ENCODE assay signal across 17 cellular contexts in the genomic region with DNA sequence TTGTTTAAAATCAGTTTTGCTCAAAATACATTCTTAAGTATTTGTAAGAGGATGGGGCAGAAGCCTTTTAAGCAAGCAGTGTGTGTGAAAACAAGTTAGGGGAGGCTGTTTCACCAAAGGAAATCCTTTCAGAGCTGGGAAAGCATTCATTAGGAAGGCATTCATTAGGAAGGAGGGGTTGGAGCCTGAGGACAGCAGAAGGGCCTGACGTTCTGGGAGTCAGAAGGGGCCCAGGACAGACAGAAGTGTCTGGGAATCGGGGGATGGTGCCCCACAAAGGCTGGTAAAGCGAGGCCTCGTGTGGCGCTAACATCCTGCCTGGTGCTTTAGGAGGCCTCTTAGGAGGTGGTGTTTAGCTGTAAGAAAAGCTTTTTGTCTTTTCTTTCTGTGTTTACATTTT.
DNase-seq lines count a peak whose midpoint lies in the region; ATAC-seq and TF ChIP-seq lines count a peak whose summit lies in the region.
"Had no signal": no experiment of that assay in that cellular context is flagged by ENCODE, and none has a peak within 500 bp of the region (broad histone marks: within the 10 kb centered on the region; RNA-seq: fewer than 3 reads in every experiment).

No MANE protein-coding gene starts in this region.

- no peaks in the 10 kb centered on the region for H3K9me2 ChIP-seq in hepatocyte (replicated peaks; ENCODE audit: insufficient read depth)
- H3K9me2 ChIP-seq in PC-9 (ENCODE audit: insufficient read depth): no peaks in the 10 kb centered on the region

- H3F3A ChIP-seq in PC-9 (ENCODE audit: insufficient read depth, low read depth): no peaks in the 10 kb centered on the region

- no peak overlapping the region for H4K12ac ChIP-seq in trophoblast cell (ENCODE audit: low read depth, low read length)

- H3K4me1 ChIP-seq in heart right ventricle (peaks cover 5 to 33% (median 15%) of the 10 kb centered on the region in 9 donors), hepatocyte (ENCODE audit: insufficient read depth) (peaks cover 18% of the 10 kb centered on the region), trophoblast cell (ENCODE audit: control insufficient read depth in 1 of 2, insufficient read depth in 2 of 2, low read length in 2 of 2) (peaks cover 0 to 5% of the 10 kb centered on the region in 2 experiments), PC-9 (replicated peaks; ENCODE audit: insufficient read depth) (no peaks in the 10 kb centered on the region)
- H3K4me1 ChIP-seq: pancreas had no signal

- H2AK5ac ChIP-seq in trophoblast cell (ENCODE audit: low read length): no peak overlapping the region

- no peaks in the 10 kb centered on the region for H3K79me1 ChIP-seq in trophoblast cell (ENCODE audit: low read length)

- CTCF ChIA-PET in PC-9 (lab: Charles Lee): interaction anchor here (0.6 kb wide), 1 partner anchor 522 kb away, joined by 3 read pairs; no protein-coding TSS in a partner anchor

- no peaks in the 10 kb centered on the region for H3K9me3 ChIP-seq in heart right ventricle
- no peaks in the 10 kb centered on the region for H3K9me3 ChIP-seq in hepatocyte (ENCODE audit: low read depth)
- peaks cover 16% of the 10 kb centered on the region for H3K9me3 ChIP-seq in trophoblast cell (ENCODE audit: insufficient read depth, low read depth, low read length)
- peaks cover 5% of the 10 kb centered on the region; the same call in 1 of the 2 replicates for H3K9me3 ChIP-seq in PC-9 (ENCODE audit: insufficient read depth, low read depth)
- H3K9me3 ChIP-seq: pancreas had no signal

- no peak overlapping the region for H4K91ac ChIP-seq in trophoblast cell (ENCODE audit: low read depth, low read length)

- DNase-seq in heart right ventricle (no peak), left cardiac atrium (no peak), hepatocyte (ENCODE audit: low spot score) (no peak), trophoblast cell (no peak), LoVo (ENCODE audit: low spot score) (no peak), PC-9 (no peak)
- DNase-seq: activated gamma-delta T cell; GF-D8; NCI-H1417 treated with DMSO at 0.1 percent for 48 hours; NCI-H226; pancreas; stimulated activated CD4-positive, alpha-beta T cell treated with anti-CD3 and anti-CD28 coated beads, Interleukin-1b, Interleukin-23, amount 100 ng/mL, for 48 hours; stimulated activated CD8-positive, alpha-beta memory T cell treated with anti-CD3 and anti-CD28 coated beads, Interleukin-4, amount 100 ng/mL, for 48 hours had no signal

- H4K20me1 ChIP-seq in hepatocyte (ENCODE audit: insufficient read depth, poor library complexity, severe bottlenecking) (no peaks in the 10 kb centered on the region), PC-9 (ENCODE audit: insufficient read depth) (no peaks in the 10 kb centered on the region)

- no peak overlapping the region for H2BK12ac ChIP-seq in trophoblast cell (ENCODE audit: low read length)

- no peaks in the 10 kb centered on the region for H3K36me3 ChIP-seq in heart right ventricle
- H3K36me3 ChIP-seq in hepatocyte (replicated peaks; ENCODE audit: insufficient read depth, low read depth): no peaks in the 10 kb centered on the region
- H3K36me3 ChIP-seq in trophoblast cell (ENCODE audit: control insufficient read depth in 1 of 2, insufficient read depth in 2 of 2, low read length in 2 of 2): no peaks in the 10 kb centered on the region
- H3K36me3 ChIP-seq in PC-9 (ENCODE audit: low read depth): no peaks in the 10 kb centered on the region
- H3K36me3 ChIP-seq: pancreas had no signal

- peak in 4 of 9 donors; percentile 10 to 24 (median 22) for TF ChIP-seq CTCF in heart right ventricle (IDR thresholded peaks at IDR 0.05)
- TF ChIP-seq CTCF in hepatocyte (IDR thresholded peaks at IDR 0.05; ENCODE audit: poor library complexity): no peak
- TF ChIP-seq CTCF in PC-9 (conservative IDR thresholded peaks at IDR 0.05): no peak

- H2BK5ac ChIP-seq in trophoblast cell (ENCODE audit: low read depth, low read length, poor library complexity): no peak overlapping the region

- H2AFZ ChIP-seq in hepatocyte (no peak overlapping the region), trophoblast cell (ENCODE audit: insufficient read depth, low read length, poor library complexity) (no peak overlapping the region), PC-9 (no peak overlapping the region)

- no peak overlapping the region for H3K18ac ChIP-seq in trophoblast cell (ENCODE audit: low read length)

- peak in 7 of 8 donors; percentile 26 to 86 (median 65) for ATAC-seq in heart right ventricle
- ATAC-seq in left cardiac atrium: no peak
- ATAC-seq in GM18498 (IDR thresholded peaks at IDR 0.05; ENCODE audit: unreplicated experiment): no peak
- ATAC-seq in HG02938 (IDR thresholded peaks at IDR 0.05; ENCODE audit: unreplicated experiment): no peak

- H3K14ac ChIP-seq in trophoblast cell (ENCODE audit: low read length): no peak overlapping the region

- H2BK120ac ChIP-seq in trophoblast cell (ENCODE audit: insufficient read depth, low read length, poor library complexity): no peak overlapping the region

- BruUV-seq in PC-9 (replicated peaks; lab: Mats Ljungman, UMichigan): no TSS peak

- WGBS in heart right ventricle, 2 donors: 54 to 67% methylated on average over 5 of the region's 5 CpGs
- WGBS in hepatocyte (ENCODE audit: low lambda C conversion rate, missing lambda C conversion rate): 58% methylated on average over 5 of the region's 5 CpGs
- no CpG with 5 or more reads among the region's 5 CpGs for WGBS in trophoblast cell (ENCODE audit: extremely low coverage, insufficient coverage, insufficient read length)

- POLR2A ChIA-PET in PC-9 (lab: Charles Lee; ENCODE audit: unreplicated experiment): no interaction called here

- H3K4me2 ChIP-seq in hepatocyte: peak overlapping the region; percentile 39
- H3K4me2 ChIP-seq in trophoblast cell (ENCODE audit: low read length): no peak overlapping the region
- no peak overlapping the region for H3K4me2 ChIP-seq in PC-9
- H3K4me2 ChIP-seq: KMS-11 had no signal

- no peak overlapping the region for H3K23ac ChIP-seq in trophoblast cell (ENCODE audit: low read length)

- H3K27me3 ChIP-seq in heart right ventricle (no peaks in the 10 kb centered on the region), hepatocyte (no peaks in the 10 kb centered on the region), trophoblast cell (ENCODE audit: insufficient read depth, low read length) (no peaks in the 10 kb centered on the region), PC-9 (ENCODE audit: insufficient read depth, low read depth) (no peaks in the 10 kb centered on the region)
- H3K27me3 ChIP-seq: pancreas had no signal

- H3K4me3 ChIP-seq in heart right ventricle: no peak overlapping the region
- H3K4me3 ChIP-seq in hepatocyte: no peak overlapping the region
- no peak overlapping the region for H3K4me3 ChIP-seq in trophoblast cell (ENCODE audit: low read depth, low read length)
- no peak overlapping the region for H3K4me3 ChIP-seq in PC-9
- H3K4me3 ChIP-seq: pancreas had no signal

- H3K27ac ChIP-seq in heart right ventricle (peak overlapping the region; percentile 51 to 92 (median 76)), hepatocyte (peak overlapping the region; percentile 84), trophoblast cell (ENCODE audit: low read depth, low read length) (peak overlapping the region; percentile 36), PC-9 (no peak overlapping the region)
- H3K27ac ChIP-seq: KMS-11, pancreas, VCaP had no signal

- no peak overlapping the region for H3K4ac ChIP-seq in trophoblast cell (ENCODE audit: low read depth, low read length)

- H3K79me2 ChIP-seq in hepatocyte: no peaks in the 10 kb centered on the region
- H3K79me2 ChIP-seq in trophoblast cell (ENCODE audit: control insufficient read depth, insufficient read depth, low read length, poor library complexity): no peaks in the 10 kb centered on the region
- H3K79me2 ChIP-seq in PC-9 (ENCODE audit: low read depth): no peaks in the 10 kb centered on the region

- no peak overlapping the region for H3K9ac ChIP-seq in trophoblast cell (ENCODE audit: low read length)
- H3K9ac ChIP-seq: KMS-11 had no signal

- H4K8ac ChIP-seq in trophoblast cell (ENCODE audit: low read depth, low read length): no peak overlapping the region

- intact Hi-C loops in heart right ventricle (cut with DNase I): no loop called here
- intact Hi-C loops in left cardiac atrium (cut with DNase I): loop anchor here in 1 of 2 donors (5.0 kb wide), 1 partner anchor 72 kb away; no protein-coding TSS in a partner anchor
- intact Hi-C loops in PC-9 (cut with micrococcal nuclease; ENCODE audit: unreplicated experiment): no loop called here

Comparison
In these comparisons a context has a peak if more than half of its experiments do, and no peak if none do; other contexts are left out.
1. ATAC-seq: peak in heart right ventricle (7 of 8); none in left cardiac atrium (0 of 2), GM18498 (single experiment) and HG02938 (single experiment).